In the genomic region with DNA sequence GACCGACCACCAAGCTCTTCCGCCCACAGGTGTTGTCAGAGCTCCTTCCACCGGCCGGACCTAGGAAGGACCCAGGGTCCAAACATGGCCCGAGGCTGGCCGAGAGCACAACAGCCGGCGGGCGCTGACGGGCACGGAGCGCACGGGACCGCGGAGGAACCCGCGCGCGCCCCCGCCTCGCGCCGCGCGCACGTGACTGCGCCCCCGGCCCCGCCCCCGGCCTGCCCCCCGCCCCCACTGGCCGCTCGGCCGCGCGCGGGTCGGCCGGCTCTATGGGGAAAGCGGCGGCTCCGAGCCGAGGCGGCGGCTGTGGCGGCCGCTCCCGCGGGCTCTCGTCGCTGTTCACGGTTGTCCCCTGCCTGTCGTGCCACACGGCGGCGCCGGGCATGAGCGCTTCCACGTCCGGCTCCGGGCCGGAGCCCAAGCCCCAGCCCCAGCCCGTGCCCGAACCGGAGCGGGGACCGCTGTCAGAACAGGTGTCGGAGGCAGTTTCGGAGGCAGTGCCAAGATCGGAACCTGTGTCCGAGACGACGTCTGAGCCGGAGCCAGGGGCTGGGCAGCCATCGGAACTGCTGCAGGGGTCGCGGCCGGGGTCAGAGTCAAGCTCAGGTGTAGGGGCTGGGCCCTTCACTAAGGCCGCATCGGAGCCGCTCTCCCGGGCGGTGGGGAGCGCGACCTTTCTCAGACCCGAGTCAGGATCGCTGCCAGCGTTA, we compare ENCODE assay signal across 1 cellular context.
A peak's percentile ranks its signal among the peaks of the same experiment; 100 is the strongest.
TF ChIP-seq lines count a peak whose summit lies in the region.

OSBP2 (plus strand) TSS at position 237 of the 713 bp plus-strand sequence; CDS start at position 273, 36 bp downstream.

TF ChIP-seq in WTC11, 78 proteins besides CTCF, POLR2A, EP300 and RAD21 (continued from another document):
- TF ChIP-seq, protein P1, sequence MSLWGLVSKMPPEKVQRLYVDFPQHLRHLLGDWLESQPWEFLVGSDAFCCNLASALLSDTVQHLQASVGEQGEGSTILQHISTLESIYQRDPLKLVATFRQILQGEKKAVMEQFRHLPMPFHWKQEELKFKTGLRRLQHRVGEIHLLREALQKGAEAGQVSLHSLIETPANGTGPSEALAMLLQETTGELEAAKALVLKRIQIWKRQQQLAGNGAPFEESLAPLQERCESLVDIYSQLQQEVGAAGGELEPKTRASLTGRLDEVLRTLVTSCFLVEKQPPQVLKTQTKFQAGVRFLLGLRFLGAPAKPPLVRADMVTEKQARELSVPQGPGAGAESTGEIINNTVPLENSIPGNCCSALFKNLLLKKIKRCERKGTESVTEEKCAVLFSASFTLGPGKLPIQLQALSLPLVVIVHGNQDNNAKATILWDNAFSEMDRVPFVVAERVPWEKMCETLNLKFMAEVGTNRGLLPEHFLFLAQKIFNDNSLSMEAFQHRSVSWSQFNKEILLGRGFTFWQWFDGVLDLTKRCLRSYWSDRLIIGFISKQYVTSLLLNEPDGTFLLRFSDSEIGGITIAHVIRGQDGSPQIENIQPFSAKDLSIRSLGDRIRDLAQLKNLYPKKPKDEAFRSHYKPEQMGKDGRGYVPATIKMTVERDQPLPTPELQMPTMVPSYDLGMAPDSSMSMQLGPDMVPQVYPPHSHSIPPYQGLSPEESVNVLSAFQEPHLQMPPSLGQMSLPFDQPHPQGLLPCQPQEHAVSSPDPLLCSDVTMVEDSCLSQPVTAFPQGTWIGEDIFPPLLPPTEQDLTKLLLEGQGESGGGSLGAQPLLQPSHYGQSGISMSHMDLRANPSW (CRISPR knock-in tag; conservative IDR thresholded peaks at IDR 0.05; ENCODE audit: low read depth) = peak; percentile 46; the same call in 1 of the 2 replicates
- TF ChIP-seq PRRX2 (CRISPR knock-in tag; IDR thresholded peaks at IDR 0.05) (no peak), ARID4B (CRISPR knock-in tag; IDR thresholded peaks at IDR 0.05; ENCODE audit: borderline replicate concordance) (0 out of 2 replicates have a peak, but pooled peaks have one; percentile 13), HMGXB4 (CRISPR knock-in tag; IDR thresholded peaks at IDR 0.05) (peak; percentile 76; the same call in 1 of the 2 replicates), TP53 (CRISPR knock-in tag; IDR thresholded peaks at IDR 0.05) (0 out of 2 replicates have a peak, but pooled peaks have one; percentile 55), IRF1 (CRISPR knock-in tag; IDR thresholded peaks at IDR 0.05) (no peak), NR2C2 (CRISPR knock-in tag; IDR thresholded peaks at IDR 0.05) (no peak), ATF1 (CRISPR knock-in tag; IDR thresholded peaks at IDR 0.05) (no peak), E2F1 (CRISPR knock-in tag; IDR thresholded peaks at IDR 0.05) (no peak), ETV6 (CRISPR knock-in tag; IDR thresholded peaks at IDR 0.05) (no peak), NFYB (CRISPR knock-in tag; conservative IDR thresholded peaks at IDR 0.05; ENCODE audit: low read depth) (no peak), ZNF416 (CRISPR knock-in tag; IDR thresholded peaks at IDR 0.05) (no peak), ATF6 (CRISPR knock-in tag; IDR thresholded peaks at IDR 0.05) (0 out of 2 replicates have a peak, but pooled peaks have one; percentile 12), ZNF423 (CRISPR knock-in tag; IDR thresholded peaks at IDR 0.05) (no peak), TEAD4 (CRISPR knock-in tag; IDR thresholded peaks at IDR 0.05) (no peak)
- TF ChIP-seq, protein P2, sequence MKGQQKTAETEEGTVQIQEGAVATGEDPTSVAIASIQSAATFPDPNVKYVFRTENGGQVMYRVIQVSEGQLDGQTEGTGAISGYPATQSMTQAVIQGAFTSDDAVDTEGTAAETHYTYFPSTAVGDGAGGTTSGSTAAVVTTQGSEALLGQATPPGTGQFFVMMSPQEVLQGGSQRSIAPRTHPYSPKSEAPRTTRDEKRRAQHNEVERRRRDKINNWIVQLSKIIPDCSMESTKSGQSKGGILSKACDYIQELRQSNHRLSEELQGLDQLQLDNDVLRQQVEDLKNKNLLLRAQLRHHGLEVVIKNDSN (CRISPR knock-in tag; IDR thresholded peaks at IDR 0.05) = peak; percentile 49; the same call in 1 of the 2 replicates
- TF ChIP-seq, protein P3, sequence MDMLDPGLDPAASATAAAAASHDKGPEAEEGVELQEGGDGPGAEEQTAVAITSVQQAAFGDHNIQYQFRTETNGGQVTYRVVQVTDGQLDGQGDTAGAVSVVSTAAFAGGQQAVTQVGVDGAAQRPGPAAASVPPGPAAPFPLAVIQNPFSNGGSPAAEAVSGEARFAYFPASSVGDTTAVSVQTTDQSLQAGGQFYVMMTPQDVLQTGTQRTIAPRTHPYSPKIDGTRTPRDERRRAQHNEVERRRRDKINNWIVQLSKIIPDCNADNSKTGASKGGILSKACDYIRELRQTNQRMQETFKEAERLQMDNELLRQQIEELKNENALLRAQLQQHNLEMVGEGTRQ (CRISPR knock-in tag; IDR thresholded peaks at IDR 0.05) = no peak; the same call in 1 of the 2 replicates
- TF ChIP-seq, protein P4, sequence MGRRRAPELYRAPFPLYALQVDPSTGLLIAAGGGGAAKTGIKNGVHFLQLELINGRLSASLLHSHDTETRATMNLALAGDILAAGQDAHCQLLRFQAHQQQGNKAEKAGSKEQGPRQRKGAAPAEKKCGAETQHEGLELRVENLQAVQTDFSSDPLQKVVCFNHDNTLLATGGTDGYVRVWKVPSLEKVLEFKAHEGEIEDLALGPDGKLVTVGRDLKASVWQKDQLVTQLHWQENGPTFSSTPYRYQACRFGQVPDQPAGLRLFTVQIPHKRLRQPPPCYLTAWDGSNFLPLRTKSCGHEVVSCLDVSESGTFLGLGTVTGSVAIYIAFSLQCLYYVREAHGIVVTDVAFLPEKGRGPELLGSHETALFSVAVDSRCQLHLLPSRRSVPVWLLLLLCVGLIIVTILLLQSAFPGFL (CRISPR knock-in tag; IDR thresholded peaks at IDR 0.05; ENCODE audit: borderline replicate concordance) = no peak
